Comparison of ENCODE assay signal across 12 cellular contexts in genomic region chr9:121748727-121749546, GRCh38.
DNase-seq lines count a peak whose midpoint lies in the region; ATAC-seq and TF ChIP-seq lines count a peak whose summit lies in the region.
"Had no signal": no experiment of that assay in that cellular context is flagged by ENCODE, and none has a peak within 500 bp of the region (broad histone marks: within the 10 kb centered on the region; RNA-seq: fewer than 3 reads in every experiment).

No MANE protein-coding gene starts in this region.

- H3K4me1 Mint-ChIP-seq in naive thymus-derived CD4-positive, alpha-beta T cell = peaks cover 0 to 18% (median 13%) of the 10 kb centered on the region in 7 donors

- no peaks in the 10 kb centered on the region for H3K9me3 Mint-ChIP-seq in naive thymus-derived CD4-positive, alpha-beta T cell
- H3K9me3 Mint-ChIP-seq: IgD-negative memory B cell; stimulated activated naive CD8-positive, alpha-beta T cell treated with anti-CD3 and anti-CD28 coated beads, Interleukin-15, Interleukin-2, amounts not matched to agents 100 ng/mL and 50 ng/mL, for 24 hours had no signal

- intact Hi-C loops in prostate gland (cut with DNase I) = no loop called here
- intact Hi-C loops in naive thymus-derived CD4-positive, alpha-beta T cell (cut with micrococcal nuclease) = no loop called here

- peak; percentile 58 for DNase-seq in A172 (ENCODE audit: low spot score)
- DNase-seq in RWPE1 (ENCODE audit: low spot score) = no peak
- no peak for DNase-seq in cardiac muscle cell (ENCODE audit: low read depth in 1 of 2, low spot score in 1 of 2)
- DNase-seq in prostate gland (ENCODE audit: low spot score) = no peak
- no peak for DNase-seq in naive thymus-derived CD4-positive, alpha-beta T cell
- DNase-seq in effector CD8-positive, alpha-beta T cell (lab: John Stamatoyannopoulos, UW) = no peak
- DNase-seq: activated CD4-positive, alpha-beta T cell treated with anti-CD3 and anti-CD28 coated beads for 36 hours had no signal

- H3K4me3 ChIP-seq in cardiac muscle cell (no peak overlapping the region), prostate gland (no peak overlapping the region)
- no peak overlapping the region for H3K4me3 ChIP-seq in naive thymus-derived CD4-positive, alpha-beta T cell (ENCODE audit: low read length)
- H3K4me3 ChIP-seq: SJSA1 had no signal

- peaks cover 18% of the 10 kb centered on the region for H3K4me1 ChIP-seq in cardiac muscle cell (ENCODE audit: low read depth)
- H3K4me1 ChIP-seq in prostate gland (replicated peaks) = peaks cover 15% of the 10 kb centered on the region
- H3K4me1 ChIP-seq in naive thymus-derived CD4-positive, alpha-beta T cell (ENCODE audit: control insufficient read depth in 2 of 2, insufficient read depth in 2 of 2, low read length in 2 of 2) = peaks cover 0 to 10% of the 10 kb centered on the region in 2 donors

- H3K27ac Mint-ChIP-seq in naive thymus-derived CD4-positive, alpha-beta T cell = peak overlapping the region in 2 of 9 donors; percentile 14 to 22
- H3K27ac Mint-ChIP-seq: IgD-negative memory B cell; stimulated activated naive CD8-positive, alpha-beta T cell treated with anti-CD3 and anti-CD28 coated beads, Interleukin-15, Interleukin-2, amounts not matched to agents 100 ng/mL and 50 ng/mL, for 24 hours had no signal

- H3K4me3 Mint-ChIP-seq in naive thymus-derived CD4-positive, alpha-beta T cell = no peak overlapping the region
- H3K4me3 Mint-ChIP-seq: activated CD4-positive, alpha-beta T cell treated with anti-CD3 and anti-CD28 coated beads for 36 hours; IgD-negative memory B cell; stimulated activated naive CD8-positive, alpha-beta T cell treated with anti-CD3 and anti-CD28 coated beads, Interleukin-15, Interleukin-2, amounts not matched to agents 100 ng/mL and 50 ng/mL, for 24 hours had no signal

- H3K27ac ChIP-seq in RWPE1 (peak overlapping the region; percentile 84), cardiac muscle cell (peak overlapping the region; percentile 46), prostate gland (peak overlapping the region; percentile 15 to 57)
- H3K27ac ChIP-seq in naive thymus-derived CD4-positive, alpha-beta T cell (ENCODE audit: low read depth, low read length) = no peak overlapping the region
- H3K27ac ChIP-seq: SJSA1 had no signal

- H3K27me3 ChIP-seq in cardiac muscle cell (no peaks in the 10 kb centered on the region), prostate gland (replicated peaks; ENCODE audit: insufficient read depth) (no peaks in the 10 kb centered on the region)
- H3K27me3 ChIP-seq in naive thymus-derived CD4-positive, alpha-beta T cell (ENCODE audit: control insufficient read depth in 2 of 2, insufficient read depth in 2 of 2, low read length in 2 of 2) = no peaks in the 10 kb centered on the region
- H3K27me3 ChIP-seq: SJSA1 had no signal

- no peak for TF ChIP-seq POLR2A in prostate gland (IDR thresholded peaks at IDR 0.05)

- POLR2A ChIA-PET in RWPE1 (lab: Yijun Ruan, JAX; ENCODE audit: low non-redundant PET) = no interaction called here
- POLR2A ChIA-PET in naive thymus-derived CD4-positive, alpha-beta T cell (lab: Charles Lee) = no interaction called here

- H3K27me3 Mint-ChIP-seq in naive thymus-derived CD4-positive, alpha-beta T cell = peaks cover 0 to 6% (median 0%) of the 10 kb centered on the region in 5 donors
- H3K27me3 Mint-ChIP-seq: activated CD4-positive, alpha-beta T cell treated with anti-CD3 and anti-CD28 coated beads for 36 hours; IgD-negative memory B cell; stimulated activated naive CD8-positive, alpha-beta T cell treated with anti-CD3 and anti-CD28 coated beads, Interleukin-15, Interleukin-2, amounts not matched to agents 100 ng/mL and 50 ng/mL, for 24 hours had no signal

- CTCF ChIA-PET in RWPE1 (lab: Yijun Ruan, JAX) = interaction anchor here (0.7 to 1.3 kb wide), 3 partner anchors 62 to 203 kb away, joined by 4 to 7 read pairs (median 6); no protein-coding TSS in a partner anchor
- CTCF ChIA-PET in naive thymus-derived CD4-positive, alpha-beta T cell (lab: Charles Lee) = no interaction called here

- H3K36me3 ChIP-seq in cardiac muscle cell (no peaks in the 10 kb centered on the region), prostate gland (no peaks in the 10 kb centered on the region)
- H3K36me3 ChIP-seq in naive thymus-derived CD4-positive, alpha-beta T cell (ENCODE audit: control insufficient read depth in 2 of 3, insufficient read depth in 3 of 3, low read length in 3 of 3) = no peaks in the 10 kb centered on the region
- H3K36me3 ChIP-seq: SJSA1 had no signal

- TF ChIP-seq CTCF in RWPE1 (conservative IDR thresholded peaks at IDR 0.05; ENCODE audit: low read depth) (no peak), cardiac muscle cell (IDR thresholded peaks at IDR 0.05; ENCODE audit: low read depth, low read length) (no peak), prostate gland (IDR thresholded peaks at IDR 0.05) (no peak)

- H3K36me3 Mint-ChIP-seq in naive thymus-derived CD4-positive, alpha-beta T cell = no peaks in the 10 kb centered on the region
- H3K36me3 Mint-ChIP-seq: IgD-negative memory B cell had no signal

- WGBS in prostate gland = 43% methylated on average over 11 of the region's 11 CpGs

- no peak for ATAC-seq in naive thymus-derived CD4-positive, alpha-beta T cell
- no peak for ATAC-seq in GM21528 (IDR thresholded peaks at IDR 0.05; ENCODE audit: low FRiP score, unreplicated experiment)
- no peak for ATAC-seq in HG02588 (IDR thresholded peaks at IDR 0.05; ENCODE audit: unreplicated experiment)

- H3K9me3 ChIP-seq in cardiac muscle cell (ENCODE audit: low read depth) (no peaks in the 10 kb centered on the region), prostate gland (no peaks in the 10 kb centered on the region)
- H3K9me3 ChIP-seq in naive thymus-derived CD4-positive, alpha-beta T cell (ENCODE audit: control insufficient read depth in 2 of 3, low read length in 3 of 3) = no peaks in the 10 kb centered on the region
- H3K9me3 ChIP-seq: SJSA1 had no signal
